22 cellular contexts compared by ENCODE assay signal in the genomic region with DNA sequence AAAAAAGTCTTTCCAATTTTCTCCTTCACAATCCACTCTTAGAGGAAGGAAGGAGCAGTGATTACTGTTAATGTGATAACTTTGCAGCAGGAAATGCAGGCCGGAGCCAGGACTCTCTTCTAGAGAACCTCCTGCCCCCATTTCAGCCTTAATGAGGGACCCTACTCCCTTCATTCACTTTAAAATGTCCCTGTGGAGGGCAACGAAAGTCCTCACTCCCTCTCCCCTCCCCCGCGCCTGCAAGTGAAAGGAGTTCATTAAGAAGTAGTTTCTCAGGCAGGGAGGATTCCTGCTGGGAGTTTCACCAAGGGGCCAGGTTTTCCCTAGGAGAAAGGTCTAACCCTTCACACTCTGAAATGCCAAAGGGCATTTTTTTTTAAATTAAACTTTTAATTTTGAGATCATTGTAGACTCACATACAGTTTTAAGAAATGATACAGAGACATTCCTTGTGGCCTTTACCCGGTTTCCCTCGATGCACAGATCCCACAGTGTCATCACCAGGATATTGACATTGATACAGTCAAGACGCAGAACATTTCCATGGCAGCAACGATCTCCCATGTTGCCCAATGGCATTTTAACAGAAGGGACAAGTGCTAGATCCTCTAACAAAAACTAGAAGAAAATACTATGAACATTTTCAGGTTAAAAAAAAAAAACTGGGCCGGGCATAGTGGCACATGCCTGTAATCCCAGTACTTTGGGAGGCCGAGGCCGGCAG. TPM values are rescaled to one million over a fixed set of nuclear protein-coding genes. Genes with fewer than 3 reads are reported as not detected.
DNase-seq lines count a peak whose midpoint lies in the region; ATAC-seq, FAIRE-seq and TF ChIP-seq lines count a peak whose summit lies in the region.
"Had no signal": no experiment of that assay in that cellular context is flagged by ENCODE, and none has a peak within 500 bp of the region (broad histone marks: within the 10 kb centered on the region; RNA-seq: fewer than 3 reads in every experiment).

No MANE protein-coding gene starts in this region.

- TF ChIP-seq CTCF in astrocyte (IDR thresholded peaks at IDR 0.05; ENCODE audit: insufficient read depth, low read depth, low read length) = no peak

- H3K79me2 ChIP-seq in astrocyte (ENCODE audit: insufficient read depth, low read length) = no peaks in the 10 kb centered on the region

- H3K27ac ChIP-seq in HUES64 (ENCODE audit: low read depth, low read length) (peak overlapping the region; percentile 100), astrocyte (ENCODE audit: low read depth, low read length) (no peak overlapping the region), iPS-18a (ENCODE audit: low read length) (peak overlapping the region; percentile 87)
- H3K27ac ChIP-seq: body of pancreas, dorsolateral prefrontal cortex, left lung, skin epidermis, suprapubic skin had no signal

- no peak overlapping the region for H3K4me2 ChIP-seq in astrocyte (ENCODE audit: low read length)

- no peaks in the 10 kb centered on the region for H4K20me1 ChIP-seq in astrocyte (ENCODE audit: insufficient read depth, low read length)

- H3K27me3 ChIP-seq in HUES64 (ENCODE audit: insufficient read depth, low read length) = no peaks in the 10 kb centered on the region
- H3K27me3 ChIP-seq in astrocyte (ENCODE audit: insufficient read depth, low read length) = no peaks in the 10 kb centered on the region
- H3K27me3 ChIP-seq in iPS-18a (ENCODE audit: control insufficient read depth, insufficient read depth, low read length) = no peaks in the 10 kb centered on the region
- H3K27me3 ChIP-seq: body of pancreas, dorsolateral prefrontal cortex, heart right ventricle, left lung, suprapubic skin had no signal

- no peak for ATAC-seq in HG03139 (IDR thresholded peaks at IDR 0.05; ENCODE audit: unreplicated experiment)
- ATAC-seq: activated CD8-positive, alpha-beta T cell treated with anti-CD3 and anti-CD28 coated beads for 36 hours; activated T-cell treated with anti-CD3 and anti-CD28 coated beads, Interleukin-2, amount 50 U/mL, for 4 hours; body of pancreas; heart right ventricle; left lung had no signal

- H3K4me3 Mint-ChIP-seq in astrocyte (ENCODE audit: unreplicated experiment) = no peak overlapping the region
- H3K4me3 Mint-ChIP-seq: activated CD8-positive, alpha-beta T cell treated with anti-CD3 and anti-CD28 coated beads for 36 hours; activated naive CD4-positive, alpha-beta T cell treated with anti-CD3 and anti-CD28 coated beads, Interleukin-2, amount 50 U/mL, for 24 hours; activated T-cell treated with anti-CD3 and anti-CD28 coated beads, Interleukin-2, amount 50 U/mL, for 4 hours; B cell had no signal

- H3K4me1 ChIP-seq in HUES64 (ENCODE audit: insufficient read depth, low read length) (peaks cover 48% of the 10 kb centered on the region), astrocyte (ENCODE audit: insufficient read depth, low read length) (peaks cover 21% of the 10 kb centered on the region), iPS-18a (ENCODE audit: control insufficient read depth, low read depth, low read length) (peaks cover 39% of the 10 kb centered on the region)
- H3K4me1 ChIP-seq: body of pancreas, left lung, suprapubic skin had no signal

- no peaks in the 10 kb centered on the region for H3K27me3 Mint-ChIP-seq in astrocyte (ENCODE audit: low read depth, unreplicated experiment)
- H3K27me3 Mint-ChIP-seq: activated CD8-positive, alpha-beta T cell treated with anti-CD3 and anti-CD28 coated beads for 36 hours; activated naive CD4-positive, alpha-beta T cell treated with anti-CD3 and anti-CD28 coated beads, Interleukin-2, amount 50 U/mL, for 24 hours; B cell had no signal

- WGBS in HUES64 = 22% methylated on average over 9 of the region's 11 CpGs

- no peaks in the 10 kb centered on the region for H3K9me3 Mint-ChIP-seq in astrocyte (ENCODE audit: unreplicated experiment)
- H3K9me3 Mint-ChIP-seq: activated CD8-positive, alpha-beta T cell treated with anti-CD3 and anti-CD28 coated beads for 36 hours; activated naive CD4-positive, alpha-beta T cell treated with anti-CD3 and anti-CD28 coated beads, Interleukin-2, amount 50 U/mL, for 24 hours; activated T-cell treated with anti-CD3 and anti-CD28 coated beads, Interleukin-2, amount 50 U/mL, for 4 hours had no signal

- peaks cover 17% of the 10 kb centered on the region for H3K4me1 Mint-ChIP-seq in astrocyte (ENCODE audit: low read depth, unreplicated experiment)
- H3K4me1 Mint-ChIP-seq: activated naive CD4-positive, alpha-beta T cell treated with anti-CD3 and anti-CD28 coated beads, Interleukin-2, amount 50 U/mL, for 24 hours had no signal

- H3K27ac Mint-ChIP-seq in astrocyte (ENCODE audit: unreplicated experiment) = peak overlapping the region; percentile 84
- H3K27ac Mint-ChIP-seq: activated CD8-positive, alpha-beta T cell treated with anti-CD3 and anti-CD28 coated beads for 36 hours; activated naive CD4-positive, alpha-beta T cell treated with anti-CD3 and anti-CD28 coated beads, Interleukin-2, amount 50 U/mL, for 24 hours; B cell had no signal

- peak overlapping the region; percentile 26 for H3K4me3 ChIP-seq in HUES64 (ENCODE audit: low read length)
- H3K4me3 ChIP-seq in astrocyte (ENCODE audit: insufficient read depth, low read depth, low read length) = no peak overlapping the region
- peak overlapping the region; percentile 56 for H3K4me3 ChIP-seq in iPS-18a (ENCODE audit: low read length)
- H3K4me3 ChIP-seq: body of pancreas, dorsolateral prefrontal cortex, heart right ventricle, left lung, skin epidermis, suprapubic skin had no signal

- H3K36me3 ChIP-seq in HUES64 (ENCODE audit: insufficient read depth, low read length) (no peaks in the 10 kb centered on the region), astrocyte (ENCODE audit: insufficient read depth, low read length) (no peaks in the 10 kb centered on the region), iPS-18a (ENCODE audit: control insufficient read depth, low read depth, low read length) (no peaks in the 10 kb centered on the region)
- H3K36me3 ChIP-seq: heart right ventricle, left lung, suprapubic skin had no signal

- H3K9ac ChIP-seq in HUES64 (ENCODE audit: low read depth, low read length) = peak overlapping the region; percentile 52
- no peak overlapping the region for H3K9ac ChIP-seq in astrocyte (ENCODE audit: low read length)
- peak overlapping the region; percentile 11 for H3K9ac ChIP-seq in iPS-18a (ENCODE audit: low read length)

- FAIRE-seq in astrocyte (lab: Jason Lieb, UNC) = no peak
- FAIRE-seq: GM12891 had no signal

- no peaks in the 10 kb centered on the region for H3K36me3 Mint-ChIP-seq in astrocyte (ENCODE audit: low read depth, unreplicated experiment)
- H3K36me3 Mint-ChIP-seq: activated naive CD4-positive, alpha-beta T cell treated with anti-CD3 and anti-CD28 coated beads, Interleukin-2, amount 50 U/mL, for 24 hours had no signal

- DNase-seq in astrocyte (ENCODE audit: low read depth) = no peak
- DNase-seq in retina = peak; percentile 71
- DNase-seq in cerebellar cortex (ENCODE audit: low spot score) = no peak
- no peak for DNase-seq in NCI-H510A treated with DMSO at 0.1 percent for 48 hours (lab: John Stamatoyannopoulos, UW)
- DNase-seq: activated CD8-positive, alpha-beta T cell treated with anti-CD3 and anti-CD28 coated beads for 36 hours; activated T-cell treated with anti-CD3 and anti-CD28 coated beads, Interleukin-2, amount 50 U/mL, for 4 hours; body of pancreas; dorsolateral prefrontal cortex; GDM1; heart right ventricle; Kasumi-1; left lung; NCI-H1105 treated with DMSO at 0.1 percent for 48 hours; stimulated activated CD4-positive, alpha-beta T cell treated with anti-CD3 and anti-CD28 coated beads, Interleukin-4, amount 100 ng/mL, for 24 hours had no signal

- peak overlapping the region; percentile 58 for H2AFZ ChIP-seq in astrocyte (ENCODE audit: low read depth, low read length)

- no peaks in the 10 kb centered on the region for H3K9me3 ChIP-seq in HUES64 (ENCODE audit: insufficient read depth, low read depth, low read length)
- no peaks in the 10 kb centered on the region for H3K9me3 ChIP-seq in astrocyte (ENCODE audit: insufficient read depth, low read depth, low read length)
- no peaks in the 10 kb centered on the region for H3K9me3 ChIP-seq in iPS-18a (ENCODE audit: control insufficient read depth, low read depth, low read length)
- H3K9me3 ChIP-seq: body of pancreas, heart right ventricle, left lung, suprapubic skin had no signal

RNA-seq across cellular contexts. Expression of gene COMMD7, which starts 6.8 kb away (rescaled TPM):
- polyA plus RNA-seq in HUES64 (2013, experiment 1 of 2) = 46.8 TPM
- polyA plus RNA-seq in HUES64 (2013, experiment 2 of 2) = 42.3 TPM
- total RNA-seq in astrocyte = 38.7 and 38.9 TPM in 2 replicates

RNA-seq across cellular contexts. Expression of gene DNMT3B, which starts 12.1 kb away (rescaled TPM):
- polyA plus RNA-seq in HUES64 (2013, experiment 1 of 2) = 348 TPM
- polyA plus RNA-seq in HUES64 (2013, experiment 2 of 2) = 271 TPM
- 5.0 and 5.6 TPM in 2 replicates for total RNA-seq in astrocyte
